In the genomic region with DNA sequence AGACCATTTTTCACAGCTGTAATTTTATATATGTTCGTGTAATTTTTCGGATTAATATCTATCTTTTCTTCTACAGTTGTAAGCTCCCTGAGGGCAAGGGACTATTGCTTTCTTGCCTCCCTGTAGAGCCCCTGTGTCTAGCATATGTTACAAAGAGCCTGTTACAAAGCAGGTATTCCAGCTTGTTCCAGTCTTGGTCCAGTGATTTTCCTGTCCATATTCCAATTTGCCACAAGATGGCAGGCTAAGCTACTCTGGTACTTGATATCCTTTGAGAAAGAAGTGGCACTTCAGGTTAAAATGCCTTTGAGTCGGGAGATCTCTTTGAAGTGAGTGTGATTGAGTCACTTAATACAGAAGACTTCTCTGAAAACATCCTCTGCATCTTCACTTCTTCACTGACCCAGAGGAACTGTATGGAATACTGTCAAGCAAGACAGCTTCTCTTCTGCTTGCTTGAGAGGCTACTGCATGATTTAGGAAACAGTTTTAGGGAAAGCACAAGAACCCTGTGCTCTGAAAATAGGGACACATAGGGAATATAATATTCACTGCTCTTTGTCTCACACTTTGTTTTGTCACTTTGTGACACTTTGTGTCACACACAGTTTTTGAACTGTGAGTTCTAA, we compare ENCODE assay signal across 10 cellular contexts. TPM values are rescaled to one million over a fixed set of nuclear protein-coding genes. Genes with fewer than 3 reads are reported as not detected.
DNase-seq lines count a peak whose midpoint lies in the region; ATAC-seq and TF ChIP-seq lines count a peak whose summit lies in the region.
"Had no signal": no experiment of that assay in that cellular context is flagged by ENCODE, and none has a peak within 500 bp of the region (broad histone marks: within the 10 kb centered on the region; RNA-seq: fewer than 3 reads in every experiment).

No MANE protein-coding gene starts in this region.

- peaks cover 12% of the 10 kb centered on the region for H3K4me1 Mint-ChIP-seq in osteocyte (ENCODE audit: unreplicated experiment)
- peaks cover 18 to 23% of the 10 kb centered on the region in 2 donors for H3K4me1 Mint-ChIP-seq in natural killer cell
- peaks cover 15% of the 10 kb centered on the region for H3K4me1 Mint-ChIP-seq in activated T-helper 2 cell treated with anti-CD3 and anti-CD28 coated beads, Interferon-gamma antibody, Interleukin-2, Interleukin-4, amounts not matched to agents 10 μg/mL and 5 μg/mL and 100 μg/mL, durations not matched to agents 14 hours and 24 hours and 36 hours (ENCODE audit: low read depth)

- no peak overlapping the region for H3K4me3 Mint-ChIP-seq in osteocyte (ENCODE audit: unreplicated experiment)
- H3K4me3 Mint-ChIP-seq in natural killer cell = no peak overlapping the region
- no peak overlapping the region for H3K4me3 Mint-ChIP-seq in activated T-helper 2 cell treated with anti-CD3 and anti-CD28 coated beads, Interferon-gamma antibody, Interleukin-2, Interleukin-4, amounts not matched to agents 10 μg/mL and 5 μg/mL and 100 μg/mL, durations not matched to agents 14 hours and 24 hours and 36 hours (ENCODE audit: low read depth)

- DNase-seq in DMS153 (lab: John Stamatoyannopoulos, UW) = peak; percentile 43
- peak; percentile 54 for DNase-seq in LoVo (ENCODE audit: low spot score)
- DNase-seq in OCI-M1 (lab: John Stamatoyannopoulos, UW) = peak; percentile 82
- no peak for DNase-seq in osteocyte (ENCODE audit: extremely low spot score, unreplicated experiment)
- DNase-seq in natural killer cell = no peak
- DNase-seq in activated T-helper 2 cell treated with anti-CD3 and anti-CD28 coated beads, Interferon-gamma antibody, Interleukin-2, Interleukin-4, amounts not matched to agents 10 μg/mL and 5 μg/mL and 100 μg/mL, durations not matched to agents 14 hours and 24 hours and 36 hours (ENCODE audit: low spot score) = no peak

- TF ChIP-seq CTCF in osteocyte (IDR thresholded peaks at IDR 0.05) = peak; percentile 72
- TF ChIP-seq CTCF in natural killer cell (IDR thresholded peaks at IDR 0.05) = no peak

- H3K27me3 Mint-ChIP-seq in osteocyte (ENCODE audit: unreplicated experiment) (peaks cover 15% of the 10 kb centered on the region), natural killer cell (ENCODE audit: low read depth in 2 of 2) (peaks cover 0 to 2% of the 10 kb centered on the region in 2 donors)
- peaks cover 8% of the 10 kb centered on the region for H3K27me3 Mint-ChIP-seq in activated T-helper 2 cell treated with anti-CD3 and anti-CD28 coated beads, Interferon-gamma antibody, Interleukin-2, Interleukin-4, amounts not matched to agents 10 μg/mL and 5 μg/mL and 100 μg/mL, durations not matched to agents 14 hours and 24 hours and 36 hours (ENCODE audit: low read depth)

- peak; percentile 46 for ATAC-seq in esophagus mucosa
- ATAC-seq in natural killer cell = no peak
- no peak for ATAC-seq in GM18498 (IDR thresholded peaks at IDR 0.05; ENCODE audit: unreplicated experiment)

- H3K27ac Mint-ChIP-seq in osteocyte (ENCODE audit: unreplicated experiment) (no peak overlapping the region), natural killer cell (no peak overlapping the region)
- H3K27ac Mint-ChIP-seq in activated T-helper 2 cell treated with anti-CD3 and anti-CD28 coated beads, Interferon-gamma antibody, Interleukin-2, Interleukin-4, amounts not matched to agents 10 μg/mL and 5 μg/mL and 100 μg/mL, durations not matched to agents 14 hours and 24 hours and 36 hours = no peak overlapping the region
- H3K27ac Mint-ChIP-seq: IgD-negative memory B cell had no signal

- intact Hi-C loops in natural killer cell (cut with micrococcal nuclease) = no loop called here
- intact Hi-C loops in activated T-helper 2 cell treated with anti-CD3 and anti-CD28 coated beads, Interferon-gamma antibody, Interleukin-2, Interleukin-4, amounts not matched to agents 10 μg/mL and 5 μg/mL and 100 μg/mL, durations not matched to agents 14 hours and 24 hours and 36 hours (cut with micrococcal nuclease) = loop anchor here (5.0 kb wide), 2 partner anchors 710 to 795 kb away; a partner anchor contains a TSS

- H3K9me3 Mint-ChIP-seq in osteocyte (ENCODE audit: unreplicated experiment) (no peaks in the 10 kb centered on the region), natural killer cell (no peaks in the 10 kb centered on the region)
- no peaks in the 10 kb centered on the region for H3K9me3 Mint-ChIP-seq in activated T-helper 2 cell treated with anti-CD3 and anti-CD28 coated beads, Interferon-gamma antibody, Interleukin-2, Interleukin-4, amounts not matched to agents 10 μg/mL and 5 μg/mL and 100 μg/mL, durations not matched to agents 14 hours and 24 hours and 36 hours
- H3K9me3 Mint-ChIP-seq: IgD-negative memory B cell had no signal

- H3K36me3 Mint-ChIP-seq in osteocyte (ENCODE audit: unreplicated experiment) (no peaks in the 10 kb centered on the region), natural killer cell (no peaks in the 10 kb centered on the region)
- H3K36me3 Mint-ChIP-seq in activated T-helper 2 cell treated with anti-CD3 and anti-CD28 coated beads, Interferon-gamma antibody, Interleukin-2, Interleukin-4, amounts not matched to agents 10 μg/mL and 5 μg/mL and 100 μg/mL, durations not matched to agents 14 hours and 24 hours and 36 hours (ENCODE audit: low read depth) = no peaks in the 10 kb centered on the region
- H3K36me3 Mint-ChIP-seq: IgD-negative memory B cell had no signal

RNA-seq across cellular contexts. Expression of a gene that starts 24.5 kb away (rescaled TPM):
- total RNA-seq in esophagus mucosa = 0.08 TPM
- 1.1 and 1.6 TPM in 2 replicates for total RNA-seq in osteocyte
- under 1 TPM; 0.21 to 0.63 (median 0.41) TPM for total RNA-seq in natural killer cell
- total RNA-seq in activated T-helper 2 cell treated with anti-CD3 and anti-CD28 coated beads, Interferon-gamma antibody, Interleukin-2, Interleukin-4, amounts not matched to agents 10 μg/mL and 5 μg/mL and 100 μg/mL, durations not matched to agents 14 hours and 24 hours and 36 hours = 0.23 and 0.34 TPM in 2 replicates
- total RNA-seq: mononuclear cell had no signal

Comparison
In these comparisons a context has a peak if more than half of its experiments do, and no peak if none do; other contexts are left out.
1. DNase-seq: peak in DMS153 (single experiment), LoVo (single experiment) and OCI-M1 (single experiment); none in osteocyte (single experiment), natural killer cell (single experiment) and activated T-helper 2 cell treated with anti-CD3 and anti-CD28 coated beads, Interferon-gamma antibody, Interleukin-2, Interleukin-4, amounts not matched to agents 10 μg/mL and 5 μg/mL and 100 μg/mL, durations not matched to agents 14 hours and 24 hours and 36 hours (single experiment).